In the genomic region with DNA sequence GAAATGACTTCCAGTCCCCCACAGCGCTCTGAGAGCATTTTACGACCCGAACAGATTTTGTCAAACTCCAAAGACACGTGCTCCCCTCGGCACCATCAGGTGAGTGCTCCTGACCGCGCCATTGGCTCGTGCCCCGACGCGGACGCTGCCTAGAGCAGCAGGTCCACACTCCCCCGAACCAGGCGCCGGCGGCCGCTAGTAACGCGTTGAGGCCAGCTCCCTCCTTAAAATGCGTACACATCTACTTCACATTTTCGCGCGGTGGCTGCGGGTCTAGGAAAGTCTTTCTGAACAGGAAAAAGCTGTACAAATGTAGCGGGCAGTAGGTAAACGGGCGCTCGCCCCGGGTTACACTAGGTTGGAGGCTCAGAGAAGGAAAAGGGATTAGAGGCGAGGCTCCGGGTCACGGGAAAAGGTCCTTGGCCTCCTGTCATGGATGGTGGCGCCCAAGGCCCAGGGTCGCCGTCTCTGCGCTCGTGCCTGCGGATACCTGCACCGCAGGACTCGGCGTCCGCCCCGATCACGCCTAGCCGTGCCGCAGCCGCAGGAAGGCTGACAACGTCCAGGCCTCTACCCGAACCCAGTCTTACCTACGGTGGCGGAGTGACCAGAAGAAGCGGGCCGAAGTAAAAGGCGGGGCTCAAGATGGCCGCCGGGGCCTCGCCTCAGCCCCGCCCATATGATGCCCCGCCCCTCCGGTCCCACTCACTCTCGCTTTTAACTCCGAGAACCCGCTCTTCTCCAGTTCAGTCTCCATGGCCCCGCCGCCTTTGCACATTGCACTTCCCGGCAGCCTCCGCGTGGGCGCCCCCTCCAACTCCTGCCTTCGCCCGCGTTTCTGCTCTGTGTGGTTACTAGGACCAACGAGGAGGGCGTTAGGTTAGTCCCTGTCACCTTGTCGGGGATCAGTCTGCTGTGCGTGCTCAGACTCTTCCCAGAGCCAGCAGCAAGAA, we compare ENCODE assay signal across 1 cellular context.
TF ChIP-seq lines count a peak whose summit lies in the region.

A gene with protein sequence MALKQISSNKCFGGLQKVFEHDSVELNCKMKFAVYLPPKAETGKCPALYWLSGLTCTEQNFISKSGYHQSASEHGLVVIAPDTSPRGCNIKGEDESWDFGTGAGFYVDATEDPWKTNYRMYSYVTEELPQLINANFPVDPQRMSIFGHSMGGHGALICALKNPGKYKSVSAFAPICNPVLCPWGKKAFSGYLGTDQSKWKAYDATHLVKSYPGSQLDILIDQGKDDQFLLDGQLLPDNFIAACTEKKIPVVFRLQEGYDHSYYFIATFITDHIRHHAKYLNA (minus strand): TSS at position 647 of the 953 bp plus-strand sequence. CDS start 5,748 bp downstream, outside the sequence.

TF ChIP-seq in H1, 55 proteins besides CTCF, POLR2A, EP300 and RAD21 (continued from another document):
- TF ChIP-seq JUN (IDR thresholded peaks at IDR 0.05; ENCODE audit: low read depth, low read length) (no peak), CREB1 (IDR thresholded peaks at IDR 0.05) (no peak), POU5F1 (IDR thresholded peaks at IDR 0.05; ENCODE audit: low read depth, low read length) (no peak), YY1 (IDR thresholded peaks at IDR 0.05; ENCODE audit: low read depth, low read length) (peak; percentile 97), NRF1 (IDR thresholded peaks at IDR 0.05; ENCODE audit: low read depth, low read length) (no peak)
TF ChIP-seq in H1: peak in this region for 19.
